In the genomic region with DNA sequence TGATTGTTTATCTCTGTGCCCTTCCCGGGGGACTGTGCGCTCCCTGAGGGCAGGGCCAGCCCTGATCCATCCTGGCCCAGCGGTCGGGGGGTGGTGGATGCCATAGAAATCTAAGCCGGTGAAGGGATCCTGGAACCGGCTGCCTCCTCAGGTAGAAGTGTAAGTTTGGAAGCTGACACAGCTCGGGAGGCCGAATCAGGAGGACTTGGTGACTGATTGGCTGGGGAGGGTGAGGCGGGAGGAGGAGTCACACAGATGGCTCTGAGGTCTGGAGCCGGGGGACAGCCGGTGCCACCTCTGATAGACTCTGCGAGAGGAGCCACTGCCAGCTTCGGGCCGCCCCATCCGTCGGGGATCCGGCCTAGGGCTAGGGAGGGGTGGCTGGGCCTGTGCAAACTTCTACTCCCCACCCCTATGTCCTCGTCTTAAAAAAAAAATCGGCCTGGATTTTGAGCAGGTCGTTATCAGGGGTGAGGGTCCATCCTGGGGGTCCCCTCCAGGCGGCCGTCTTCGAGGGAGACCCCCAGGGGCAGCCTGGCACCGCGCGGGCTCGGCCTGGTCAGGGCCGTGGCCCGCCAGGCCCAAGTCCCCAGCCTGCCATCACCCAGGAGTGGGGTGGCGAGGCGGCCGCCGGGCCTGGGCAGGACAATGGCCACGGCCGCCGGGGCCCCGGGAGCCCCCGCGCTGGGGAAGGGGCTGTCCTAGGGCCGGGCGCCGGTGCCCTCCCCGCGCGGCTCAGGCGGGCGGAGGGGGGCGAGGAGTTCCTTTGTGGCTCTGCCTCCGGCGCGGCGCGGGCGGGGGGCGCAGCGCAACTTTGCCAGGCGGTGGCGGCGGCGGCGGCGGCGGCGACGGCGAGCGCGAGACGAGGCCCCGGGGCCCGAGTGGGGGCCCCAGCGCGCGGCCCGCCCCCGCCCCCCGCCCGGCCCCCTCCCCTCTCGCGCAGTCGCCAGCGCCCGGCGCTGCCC, we compare ENCODE assay signal across 8 cellular contexts. TPM values are rescaled to one million over a fixed set of nuclear protein-coding genes. Genes with fewer than 3 reads are reported as not detected.
DNase-seq lines count a peak whose midpoint lies in the region; ATAC-seq and TF ChIP-seq lines count a peak whose summit lies in the region.

No MANE protein-coding gene starts in this region.

- peak overlapping the region; percentile 42 for H3K27ac ChIP-seq in ectodermal cell (ENCODE audit: insufficient read depth, low read depth, low read length, poor library complexity, severe bottlenecking)

- H3K27me3 Mint-ChIP-seq in CD14-positive monocyte (ENCODE audit: low read depth in 3 of 3), result peaks cover under 1 to 10% (median 4%) of the 10 kb centered on the region in 3 donors

- peaks cover 0 to 6% of the 10 kb centered on the region in 2 donors for H3K36me3 Mint-ChIP-seq in CD14-positive monocyte

- TF ChIP-seq CTCF in CD14-positive monocyte (IDR thresholded peaks at IDR 0.05), result no peak
- TF ChIP-seq CTCF in lower leg skin (IDR thresholded peaks at IDR 0.05), result no peak

- 6% methylated on average over 81 to 84 of the region's 84 CpGs for WGBS in ectodermal cell, 2 experiments
- WGBS in lower leg skin, 2 donors, result 9 to 12% methylated on average over 20 to 40 of the region's 84 CpGs

- peaks cover 37% of the 10 kb centered on the region for H3K4me1 Mint-ChIP-seq in CD14-positive monocyte

- H3K9me3 Mint-ChIP-seq in CD14-positive monocyte, result peaks cover 0 to 9% (median 7%) of the 10 kb centered on the region in 7 donors

- DNase-seq in CD14-positive monocyte (ENCODE audit: low spot score), result peak; percentile 61
- DNase-seq in NCI-H2196 treated with DMSO at 0.1 percent for 48 hours (lab: John Stamatoyannopoulos, UW; ENCODE audit: unreplicated experiment), result peak; percentile 83
- peak; percentile 65 to 73 for DNase-seq in activated CD4-positive, alpha-beta T cell treated with anti-CD3 and anti-CD28 coated beads, Interleukin-2, amount 50 U/mL, for 48 hours
- DNase-seq in lower leg skin (ENCODE audit: low spot score in 2 of 2), result peak; percentile 85 to 96
- peak; percentile 59 for DNase-seq in stimulated activated CD4-positive, alpha-beta T cell treated with anti-CD3 and anti-CD28 coated beads, Interleukin-4, amount 100 ng/mL, for 24 hours
- DNase-seq in LoVo (ENCODE audit: low spot score), result no peak

- H3K4me3 Mint-ChIP-seq in CD14-positive monocyte, result peak overlapping the region; percentile 74 to 78

- TF ChIP-seq POLR2A in lower leg skin (IDR thresholded peaks at IDR 0.05), result no peak

- peak; percentile 38 for ATAC-seq in GM21515 (IDR thresholded peaks at IDR 0.05; ENCODE audit: unreplicated experiment)

- no peaks in the 10 kb centered on the region for H3K9me3 ChIP-seq in ectodermal cell (ENCODE audit: control insufficient read depth, low read length)

- peak overlapping the region in 5 of 7 donors; percentile 12 to 72 (median 33) for H3K27ac Mint-ChIP-seq in CD14-positive monocyte

- H3K4me1 ChIP-seq in ectodermal cell (ENCODE audit: control insufficient read depth, insufficient read depth, low read length), result peaks cover 19% of the 10 kb centered on the region

- intact Hi-C loops in CD14-positive monocyte (cut with micrococcal nuclease), result no loop called here
- intact Hi-C loops in lower leg skin (cut with DNase I; ENCODE audit: low total_unique reads), result no loop called here

- H3K27me3 ChIP-seq in ectodermal cell (ENCODE audit: control insufficient read depth, insufficient read depth, low read length, poor library complexity, severe bottlenecking), result no peaks in the 10 kb centered on the region

- no peaks in the 10 kb centered on the region for H3K36me3 ChIP-seq in ectodermal cell (ENCODE audit: control insufficient read depth, insufficient read depth, low read length)

- peak overlapping the region; percentile 43 for H3K4me3 ChIP-seq in ectodermal cell (ENCODE audit: insufficient read depth, low read depth, low read length)
- H3K4me3 ChIP-seq in lower leg skin (ENCODE audit: low read depth, poor library complexity, severe bottlenecking), result peak overlapping the region; percentile 45

RNA-seq across cellular contexts. Expression of a gene that starts 0.7 kb away (rescaled TPM):
- 10 to 100 TPM; 11.4 to 13.5 TPM for polyA plus RNA-seq in CD14-positive monocyte
- polyA plus RNA-seq in ectodermal cell (2013, experiment 1 of 4), result 38.4 TPM
- 38.5 TPM for polyA plus RNA-seq in ectodermal cell (2013, experiment 2 of 4)
- polyA plus RNA-seq in ectodermal cell (2013, experiment 3 of 4), result 29.3 TPM
- 33.5 TPM for polyA plus RNA-seq in ectodermal cell (2013, experiment 4 of 4)
- total RNA-seq in lower leg skin, result 10 to 100 TPM in 3 of 4 donors, 1 to 10 TPM in 1; 7.0 to 24.3 (median 19.9) TPM
